ENCODE assay signal across 12 cellular contexts in the genomic region with DNA sequence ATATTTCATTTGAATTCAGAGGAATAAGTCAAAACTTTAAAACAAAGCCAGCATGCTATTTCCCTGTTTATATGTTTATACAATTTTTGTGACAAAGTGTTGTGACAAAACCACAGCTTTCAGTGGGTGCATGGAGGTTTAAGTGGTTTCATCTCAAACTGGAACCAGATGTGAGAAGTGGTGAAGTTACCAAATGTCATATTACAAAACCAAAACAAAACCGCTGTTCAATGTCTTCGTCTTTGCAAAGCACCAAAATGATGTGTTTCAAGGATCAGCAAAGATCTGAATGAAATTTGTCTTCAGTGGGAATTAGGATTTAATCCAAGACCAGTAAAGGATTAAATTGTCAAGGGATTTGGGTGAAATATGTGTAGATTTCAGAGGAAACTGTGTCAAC. TPM values are rescaled to one million over a fixed set of nuclear protein-coding genes. Genes with fewer than 3 reads are reported as not detected.
DNase-seq lines count a peak whose midpoint lies in the region; ATAC-seq and TF ChIP-seq lines count a peak whose summit lies in the region.
"Had no signal": no experiment of that assay in that cellular context is flagged by ENCODE, and none has a peak within 500 bp of the region (broad histone marks: within the 10 kb centered on the region; RNA-seq: fewer than 3 reads in every experiment).

No MANE protein-coding gene starts in this region.

- H3K9me3 ChIP-seq in MG63: no peaks in the 10 kb centered on the region

- ATAC-seq in activated CD4-positive, alpha-beta T cell treated with anti-CD3 and anti-CD28 coated beads for 36 hours: no peak
- peak; percentile 65 for ATAC-seq in HG02588 (IDR thresholded peaks at IDR 0.05; ENCODE audit: unreplicated experiment)
- peak; percentile 43 for ATAC-seq in HG03457 (IDR thresholded peaks at IDR 0.05; ENCODE audit: unreplicated experiment)

- no peak overlapping the region for H3K27ac Mint-ChIP-seq in activated CD4-positive, alpha-beta T cell treated with anti-CD3 and anti-CD28 coated beads for 36 hours
- no peak overlapping the region for H3K27ac Mint-ChIP-seq in activated CD4-positive, alpha-beta T cell treated with anti-CD3 and anti-CD28 coated beads, Interleukin-2, amount 10 ng/mL, durations not matched to agents 24 days and 14 days
- H3K27ac Mint-ChIP-seq in MCF 10A (ENCODE audit: low read depth, unreplicated experiment): no peak overlapping the region

- peaks cover 3% of the 10 kb centered on the region for H3K9me3 Mint-ChIP-seq in activated CD4-positive, alpha-beta T cell treated with anti-CD3 and anti-CD28 coated beads for 36 hours (ENCODE audit: low read depth)
- H3K9me3 Mint-ChIP-seq in activated CD4-positive, alpha-beta T cell treated with anti-CD3 and anti-CD28 coated beads, Interleukin-2, amount 10 ng/mL, durations not matched to agents 24 days and 14 days: no peaks in the 10 kb centered on the region
- H3K9me3 Mint-ChIP-seq in MCF 10A (ENCODE audit: unreplicated experiment): no peaks in the 10 kb centered on the region
- H3K9me3 Mint-ChIP-seq: activated B cell treated with CpG ODN at 0.5 μM for 24 hours had no signal

- no peak overlapping the region for H3K4me3 ChIP-seq in MG63
- H3K4me3 ChIP-seq: hepatocyte had no signal

- no peaks in the 10 kb centered on the region for H3K36me3 Mint-ChIP-seq in activated CD4-positive, alpha-beta T cell treated with anti-CD3 and anti-CD28 coated beads for 36 hours (ENCODE audit: low read depth)
- H3K36me3 Mint-ChIP-seq in activated CD4-positive, alpha-beta T cell treated with anti-CD3 and anti-CD28 coated beads, Interleukin-2, amount 10 ng/mL, durations not matched to agents 24 days and 14 days (ENCODE audit: low read depth): no peaks in the 10 kb centered on the region
- H3K36me3 Mint-ChIP-seq in MCF 10A (ENCODE audit: insufficient read depth, unreplicated experiment): no peaks in the 10 kb centered on the region

- peaks cover 2% of the 10 kb centered on the region for H3K4me1 Mint-ChIP-seq in activated CD4-positive, alpha-beta T cell treated with anti-CD3 and anti-CD28 coated beads for 36 hours
- H3K4me1 Mint-ChIP-seq in activated CD4-positive, alpha-beta T cell treated with anti-CD3 and anti-CD28 coated beads, Interleukin-2, amount 10 ng/mL, durations not matched to agents 24 days and 14 days: no peaks in the 10 kb centered on the region
- H3K4me1 Mint-ChIP-seq in MCF 10A (ENCODE audit: insufficient read depth, unreplicated experiment): peaks cover 10% of the 10 kb centered on the region

- no peak for TF ChIP-seq CTCF in MCF 10A (IDR thresholded peaks at IDR 0.05; ENCODE audit: unreplicated experiment)

- no TSS peak for BruUV-seq in MCF 10A (replicated peaks; lab: Mats Ljungman, UMichigan)

- POLR2A ChIA-PET in activated CD4-positive, alpha-beta T cell treated with anti-CD3 and anti-CD28 coated beads for 36 hours (lab: Charles Lee): no interaction called here
- POLR2A ChIA-PET in MCF 10A (lab: Yijun Ruan, JAX): no interaction called here

- H3K27me3 ChIP-seq in MG63: no peaks in the 10 kb centered on the region
- H3K27me3 ChIP-seq: hepatocyte had no signal

- CTCF ChIA-PET in activated CD4-positive, alpha-beta T cell treated with anti-CD3 and anti-CD28 coated beads for 36 hours (lab: Charles Lee): no interaction called here
- CTCF ChIA-PET in MCF 10A (lab: Yijun Ruan, JAX): no interaction called here

- no peaks in the 10 kb centered on the region for H3K27me3 Mint-ChIP-seq in activated CD4-positive, alpha-beta T cell treated with anti-CD3 and anti-CD28 coated beads for 36 hours
- H3K27me3 Mint-ChIP-seq in activated CD4-positive, alpha-beta T cell treated with anti-CD3 and anti-CD28 coated beads, Interleukin-2, amount 10 ng/mL, durations not matched to agents 24 days and 14 days: no peaks in the 10 kb centered on the region
- H3K27me3 Mint-ChIP-seq in MCF 10A (ENCODE audit: insufficient read depth, unreplicated experiment): no peaks in the 10 kb centered on the region
- H3K27me3 Mint-ChIP-seq: activated B cell treated with CpG ODN at 0.5 μM for 24 hours had no signal

- peak; percentile 5 for DNase-seq in activated CD4-positive, alpha-beta T cell treated with anti-CD3 and anti-CD28 coated beads for 36 hours
- DNase-seq in activated CD4-positive, alpha-beta T cell treated with anti-CD3 and anti-CD28 coated beads, Interleukin-2, amount 10 ng/mL, durations not matched to agents 24 days and 14 days: no peak
- DNase-seq in stromal cell of bone marrow (ENCODE audit: low read depth): peak; percentile 12
- DNase-seq in Kasumi-1 (lab: John Stamatoyannopoulos, UW): no peak
- DNase-seq in MG63: no peak
- DNase-seq in MCF 10A (ENCODE audit: unreplicated experiment): no peak
- DNase-seq: activated B cell treated with CpG ODN at 0.5 μM for 24 hours, activated gamma-delta T cell, NCI-H1694 treated with DMSO at 0.1 percent for 48 hours had no signal

- intact Hi-C loops in activated CD4-positive, alpha-beta T cell treated with anti-CD3 and anti-CD28 coated beads for 36 hours (cut with DNase I, micrococcal nuclease): no loop called here
- intact Hi-C loops in activated CD4-positive, alpha-beta T cell treated with anti-CD3 and anti-CD28 coated beads, Interleukin-2, amount 10 ng/mL, durations not matched to agents 24 days and 14 days (cut with micrococcal nuclease): no loop called here
- intact Hi-C loops in MCF 10A (cut with micrococcal nuclease): loop anchor here (2.0 to 5.0 kb wide), 2 partner anchors 45 to 258 kb away; no protein-coding TSS in a partner anchor

- no peak overlapping the region for H3K4me3 Mint-ChIP-seq in activated CD4-positive, alpha-beta T cell treated with anti-CD3 and anti-CD28 coated beads for 36 hours
- H3K4me3 Mint-ChIP-seq in activated CD4-positive, alpha-beta T cell treated with anti-CD3 and anti-CD28 coated beads, Interleukin-2, amount 10 ng/mL, durations not matched to agents 24 days and 14 days: no peak overlapping the region
- no peak overlapping the region for H3K4me3 Mint-ChIP-seq in MCF 10A (ENCODE audit: unreplicated experiment)
- H3K4me3 Mint-ChIP-seq: activated B cell treated with CpG ODN at 0.5 μM for 24 hours had no signal

- H3K36me3 ChIP-seq in MG63: no peaks in the 10 kb centered on the region

RNA-seq across cellular contexts. Expression of a gene that starts 59.3 kb away (rescaled TPM):
- not detected for total RNA-seq in activated CD4-positive, alpha-beta T cell treated with anti-CD3 and anti-CD28 coated beads for 36 hours
- total RNA-seq in activated CD4-positive, alpha-beta T cell treated with anti-CD3 and anti-CD28 coated beads, Interleukin-2, amount 10 ng/mL, durations not matched to agents 24 days and 14 days: not detected in 2 replicates
- total RNA-seq in MG63 (2014; rRNA removed; shearing (Covaris generic); ENCODE audit: low replicate concordance): not detected in 2 replicates
- total RNA-seq in MCF 10A (2022): not detected in 2 replicates
- total RNA-seq: activated B cell treated with CpG ODN at 0.5 μM for 24 hours had no signal

Comparison
In these comparisons a context has a peak if more than half of its experiments do, and no peak if none do; other contexts are left out.
1. DNase-seq: peak in activated CD4-positive, alpha-beta T cell treated with anti-CD3 and anti-CD28 coated beads for 36 hours (single experiment) and stromal cell of bone marrow (single experiment); none in activated CD4-positive, alpha-beta T cell treated with anti-CD3 and anti-CD28 coated beads, Interleukin-2, amount 10 ng/mL, durations not matched to agents 24 days and 14 days (single experiment), Kasumi-1 (0 of 2), MG63 (single experiment) and MCF 10A (single experiment).